Comparison of ENCODE assay signal across 9 cellular contexts in the genomic region with DNA sequence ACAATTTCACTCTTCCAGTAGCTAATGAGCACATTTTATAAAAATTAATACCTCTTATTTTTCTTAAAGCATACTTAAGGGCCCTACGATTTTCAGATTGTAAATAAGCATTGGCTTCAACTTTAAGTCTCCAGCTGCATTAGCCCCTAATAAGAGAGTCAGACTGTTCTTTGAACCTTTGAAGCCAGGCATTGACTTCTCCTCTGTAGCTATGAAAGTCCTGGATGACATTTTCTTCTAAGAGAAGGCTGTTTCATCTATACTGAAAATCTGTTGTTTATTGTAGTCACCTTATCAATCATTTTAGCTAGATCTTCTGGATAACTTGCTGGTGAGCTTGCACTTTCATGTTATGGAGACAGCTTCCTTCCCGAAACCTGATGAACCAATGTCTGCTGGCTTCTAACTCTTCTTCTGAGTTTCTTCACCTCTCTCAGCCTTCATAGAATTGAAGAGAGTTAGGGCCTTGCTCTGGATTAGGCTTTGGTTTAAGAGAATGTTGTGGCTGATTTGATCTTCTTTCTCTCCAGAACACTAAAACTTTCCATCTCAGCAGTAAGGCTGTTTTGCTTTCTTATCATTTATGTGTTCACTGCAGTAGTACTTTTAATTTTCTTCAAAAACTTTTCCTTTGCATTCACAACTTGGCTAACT.
A peak's percentile ranks its signal among the peaks of the same experiment; 100 is the strongest.
DNase-seq lines count a peak whose midpoint lies in the region; ATAC-seq and TF ChIP-seq lines count a peak whose summit lies in the region.
"Had no signal": no experiment of that assay in that cellular context is flagged by ENCODE, and none has a peak within 500 bp of the region (broad histone marks: within the 10 kb centered on the region; RNA-seq: fewer than 3 reads in every experiment).

No MANE protein-coding gene starts in this region.

- H3K4me3 ChIP-seq in CD4-positive, alpha-beta memory T cell (ENCODE audit: low read length in 2 of 2) = peak overlapping the region; percentile 11 to 24
- no peak overlapping the region for H3K4me3 ChIP-seq in foreskin fibroblast (ENCODE audit: low read depth in 1 of 2, low read length in 2 of 2)

- DNase-seq in CD4-positive, alpha-beta memory T cell = peak in 2 of 5 donors; percentile 10 to 11
- DNase-seq in chondrocyte (ENCODE audit: low spot score) (no peak), NCI-H2081 treated with DMSO at 0.1 percent for 48 hours (lab: John Stamatoyannopoulos, UW) (no peak), LoVo (ENCODE audit: low spot score) (no peak), foreskin fibroblast (no peak), GM03348 (ENCODE audit: low spot score) (no peak)

- POLR2A ChIA-PET in CD4-positive, alpha-beta memory T cell (lab: Charles Lee; ENCODE audit: partially characterized antibody) = interaction anchor here (1.5 to 2.1 kb wide), 2 partner anchors 37 to 233 kb away, joined by 4 to 11 read pairs; no protein-coding TSS in a partner anchor

- H3K36me3 ChIP-seq in CD4-positive, alpha-beta memory T cell (ENCODE audit: insufficient read depth, low read length) = no peaks in the 10 kb centered on the region

- H3K27me3 Mint-ChIP-seq in CD4-positive, alpha-beta memory T cell = no peaks in the 10 kb centered on the region
- H3K27me3 Mint-ChIP-seq in chondrocyte (ENCODE audit: low read depth) = no peaks in the 10 kb centered on the region

- peak overlapping the region; percentile 65 for H3K27ac ChIP-seq in CD4-positive, alpha-beta memory T cell (ENCODE audit: low read depth, low read length)
- H3K27ac ChIP-seq: RWPE1 had no signal

- ATAC-seq in GM19467 (IDR thresholded peaks at IDR 0.05; ENCODE audit: unreplicated experiment) (peak; percentile 22), HG03354 (IDR thresholded peaks at IDR 0.05; ENCODE audit: poor library complexity, severe bottlenecking, unreplicated experiment) (peak; percentile 34)

- H3K36me3 Mint-ChIP-seq in CD4-positive, alpha-beta memory T cell = no peaks in the 10 kb centered on the region
- H3K36me3 Mint-ChIP-seq in chondrocyte (ENCODE audit: low read depth) = peaks cover 2% of the 10 kb centered on the region

- H3K4me3 Mint-ChIP-seq in CD4-positive, alpha-beta memory T cell = peak overlapping the region; percentile 62 to 93 (median 84)
- H3K4me3 Mint-ChIP-seq in chondrocyte (ENCODE audit: unreplicated experiment) = no peak overlapping the region

- TF ChIP-seq CTCF in chondrocyte (IDR thresholded peaks at IDR 0.05) (no peak), foreskin fibroblast (IDR thresholded peaks at IDR 0.05; ENCODE audit: low read depth, low read length) (no peak)

- no peaks in the 10 kb centered on the region for H3K27me3 ChIP-seq in CD4-positive, alpha-beta memory T cell (ENCODE audit: insufficient read depth, low read length)

- peaks cover 39 to 64% (median 55%) of the 10 kb centered on the region in 4 donors for H3K4me1 Mint-ChIP-seq in CD4-positive, alpha-beta memory T cell
- peaks cover 30% of the 10 kb centered on the region for H3K4me1 Mint-ChIP-seq in chondrocyte (ENCODE audit: low read depth)

- H3K4me1 ChIP-seq in CD4-positive, alpha-beta memory T cell (ENCODE audit: insufficient read depth, low read length) = peaks cover 51% of the 10 kb centered on the region

- H3K9me3 Mint-ChIP-seq in CD4-positive, alpha-beta memory T cell = no peaks in the 10 kb centered on the region
- H3K9me3 Mint-ChIP-seq in chondrocyte (ENCODE audit: low read depth) = no peaks in the 10 kb centered on the region

- CTCF ChIA-PET in CD4-positive, alpha-beta memory T cell (lab: Charles Lee; ENCODE audit: partially characterized antibody) = no interaction called here

- H3K27ac Mint-ChIP-seq in CD4-positive, alpha-beta memory T cell = peak overlapping the region; percentile 85 to 96 (median 94)
- H3K27ac Mint-ChIP-seq in chondrocyte (ENCODE audit: unreplicated experiment) = peak overlapping the region; percentile 53

- intact Hi-C loops in CD4-positive, alpha-beta memory T cell (cut with micrococcal nuclease) = no loop called here

- H3K9me3 ChIP-seq in CD4-positive, alpha-beta memory T cell (ENCODE audit: control insufficient read depth in 1 of 2, low read length in 2 of 2) = no peaks in the 10 kb centered on the region

Comparison
In these comparisons a context has a peak if more than half of its experiments do, and no peak if none do; other contexts are left out.
1. H3K4me3 ChIP-seq: peak in CD4-positive, alpha-beta memory T cell (2 of 2); none in foreskin fibroblast (0 of 2).